ENCODE assay signal across 8 cellular contexts in the genomic region with DNA sequence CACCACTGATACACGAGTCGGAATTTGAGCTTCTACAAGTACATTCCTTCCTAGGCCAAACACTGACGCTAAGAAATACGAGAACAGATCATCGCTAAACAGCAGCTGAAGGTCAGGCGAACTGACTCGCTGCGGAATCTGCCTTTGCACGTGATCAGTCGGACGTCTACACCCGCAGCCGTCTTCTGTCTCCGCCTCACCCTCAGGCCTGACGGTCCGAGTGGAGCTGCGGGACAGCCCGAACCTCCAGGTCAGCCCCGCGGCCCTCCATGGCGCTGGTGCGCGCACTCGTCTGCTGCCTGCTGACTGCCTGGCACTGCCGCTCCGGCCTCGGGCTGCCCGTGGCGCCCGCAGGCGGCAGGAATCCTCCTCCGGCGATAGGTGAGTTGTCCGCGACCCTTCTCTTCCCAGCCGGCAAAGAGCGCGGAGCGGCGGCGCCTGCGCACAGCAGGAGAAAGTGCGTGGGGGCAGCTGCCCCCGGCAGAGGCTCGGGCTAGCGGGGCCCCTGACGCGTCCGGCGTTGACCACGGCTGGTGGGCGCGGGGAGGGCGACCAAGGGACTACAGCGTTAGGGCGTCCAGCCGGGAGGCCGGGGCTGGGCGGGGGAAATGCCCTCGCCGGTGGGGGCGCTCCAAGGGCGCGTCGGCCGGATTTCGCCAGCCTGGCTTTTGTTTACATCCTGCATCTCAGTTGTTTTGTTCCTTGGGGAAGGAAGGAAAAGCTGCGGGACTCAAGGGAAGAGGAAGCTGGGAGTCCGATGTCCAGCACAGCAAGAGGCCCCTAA. TPM values are rescaled to one million over a fixed set of nuclear protein-coding genes. Genes with fewer than 3 reads are reported as not detected.
DNase-seq lines count a peak whose midpoint lies in the region; ATAC-seq and TF ChIP-seq lines count a peak whose summit lies in the region.

A gene with protein sequence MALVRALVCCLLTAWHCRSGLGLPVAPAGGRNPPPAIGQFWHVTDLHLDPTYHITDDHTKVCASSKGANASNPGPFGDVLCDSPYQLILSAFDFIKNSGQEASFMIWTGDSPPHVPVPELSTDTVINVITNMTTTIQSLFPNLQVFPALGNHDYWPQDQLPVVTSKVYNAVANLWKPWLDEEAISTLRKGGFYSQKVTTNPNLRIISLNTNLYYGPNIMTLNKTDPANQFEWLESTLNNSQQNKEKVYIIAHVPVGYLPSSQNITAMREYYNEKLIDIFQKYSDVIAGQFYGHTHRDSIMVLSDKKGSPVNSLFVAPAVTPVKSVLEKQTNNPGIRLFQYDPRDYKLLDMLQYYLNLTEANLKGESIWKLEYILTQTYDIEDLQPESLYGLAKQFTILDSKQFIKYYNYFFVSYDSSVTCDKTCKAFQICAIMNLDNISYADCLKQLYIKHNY (plus strand): TSS at position 181 of the 784 bp plus-strand sequence. CDS start 89 bp downstream, at position 270.

- H3K36me3 Mint-ChIP-seq in dendritic cell treated with granulocyte-macrophage colony-stimulating factor and Interleukin-4, amounts not matched to agents 40 ng/mL and 50 ng/mL, for 4 days (ENCODE audit: low read depth): peaks cover 11% of the 10 kb centered on the region

- TF ChIP-seq CTCF in GM12875 (IDR thresholded peaks at IDR 0.05; ENCODE audit: borderline replicate concordance, insufficient read depth, low read depth, low read length): 0 out of 2 replicates have a peak, but pooled peaks have one; percentile 24

- H3K9me3 Mint-ChIP-seq in dendritic cell treated with granulocyte-macrophage colony-stimulating factor and Interleukin-4, amounts not matched to agents 40 ng/mL and 50 ng/mL, for 4 days: no peaks in the 10 kb centered on the region

- peak within 1 kb of the TSS; percentile 79 for H3K4me3 Mint-ChIP-seq in dendritic cell treated with granulocyte-macrophage colony-stimulating factor and Interleukin-4, amounts not matched to agents 40 ng/mL and 50 ng/mL, for 4 days

- peak within 1 kb of the TSS; percentile 86 for H3K27ac Mint-ChIP-seq in dendritic cell treated with granulocyte-macrophage colony-stimulating factor and Interleukin-4, amounts not matched to agents 40 ng/mL and 50 ng/mL, for 4 days

- DNase-seq in A172 (ENCODE audit: low spot score) (peak; percentile 65), NCI-H1092 treated with DMSO at 0.1 percent for 48 hours (lab: John Stamatoyannopoulos, UW) (peak; percentile 66), SW 1271 (lab: John Stamatoyannopoulos, UW) (peak; percentile 58 to 87), left kidney (ENCODE audit: low read depth, low spot score) (peak; percentile 93)
- DNase-seq in stimulated activated CD8-positive, alpha-beta memory T cell treated with anti-CD3 and anti-CD28 coated beads, Interleukin-4, amount 100 ng/mL, for 48 hours: peak; percentile 48

- H3K4me1 Mint-ChIP-seq in dendritic cell treated with granulocyte-macrophage colony-stimulating factor and Interleukin-4, amounts not matched to agents 40 ng/mL and 50 ng/mL, for 4 days (ENCODE audit: low read depth): peaks cover 34% of the 10 kb centered on the region

- ATAC-seq in HG02678 (IDR thresholded peaks at IDR 0.05; ENCODE audit: unreplicated experiment): peak; percentile 56

- intact Hi-C loops in dendritic cell treated with granulocyte-macrophage colony-stimulating factor and Interleukin-4, amounts not matched to agents 40 ng/mL and 50 ng/mL, for 4 days (cut with micrococcal nuclease): loop anchor here (5.0 to 10.0 kb wide), 2 partner anchors 317 to 394 kb away; partner anchors contain the start of genes HSF2 and SERINC1

- peaks cover 12% of the 10 kb centered on the region for H3K27me3 Mint-ChIP-seq in dendritic cell treated with granulocyte-macrophage colony-stimulating factor and Interleukin-4, amounts not matched to agents 40 ng/mL and 50 ng/mL, for 4 days

- peak within 1 kb of the TSS; percentile 41 for H3K4me3 ChIP-seq in GM12875 (ENCODE audit: low read depth, low read length)

RNA-seq across cellular contexts. Expression of the gene that starts here (rescaled TPM):
- 5.3 and 6.3 TPM in 2 replicates for total RNA-seq in A172 (2014; rRNA removed; shearing (Covaris generic))

Comparison
In these comparisons a context has a peak if more than half of its experiments do, and no peak if none do; other contexts are left out.
1. Peak in every context shown above with its lines: DNase-seq, ATAC-seq and H3K4me3 ChIP-seq.